In genomic region chr1:46421739-46422138, GRCh38 we compare ENCODE assay signal across 24 cellular contexts.
"Had no signal": no experiment of that assay in that cellular context is flagged by ENCODE, and none has a peak within 500 bp of the region (broad histone marks: within the 10 kb centered on the region; RNA-seq: fewer than 3 reads in every experiment).

No MANE protein-coding gene starts in this region.

- H3K27ac Mint-ChIP-seq: activated CD8-positive, alpha-beta memory T cell treated with anti-CD3 and anti-CD28 coated beads, Interleukin-2, amount 10 ng/mL, durations not matched to agents 7 days and 5 days; activated naive CD4-positive, alpha-beta T cell treated with anti-CD3 and anti-CD28 coated beads, Interleukin-2, amount 50 U/mL, for 72 hours; activated naive CD8-positive, alpha-beta T cell treated with anti-CD3 and anti-CD28 coated beads, Interleukin-2, amount 50 U/mL, for 24 hours; activated T-cell treated with anti-CD3 and anti-CD28 coated beads, Interleukin-2, amount 50 U/mL, for 24 hours; activated T-helper 1 cell treated with anti-CD3 and anti-CD28 coated beads, Interleukin-12 subunit alpha, Interleukin-12 subunit beta, Interleukin-2, Interleukin-4 antibody, amounts not matched to agents 30 ng/mL and 10 ng/mL and 1 ng/mL, durations not matched to agents 14 hours and 24 hours and 36 hours had no signal

- H3K4me3 ChIP-seq: ascending aorta, body of pancreas, Peyer's patch, SJSA1 had no signal

- H3K27ac ChIP-seq: ascending aorta, body of pancreas, Peyer's patch, RWPE1, SJSA1 had no signal

- H3K36me3 Mint-ChIP-seq: activated CD8-positive, alpha-beta memory T cell treated with anti-CD3 and anti-CD28 coated beads, Interleukin-2, amount 10 ng/mL, durations not matched to agents 7 days and 5 days; activated naive CD4-positive, alpha-beta T cell treated with anti-CD3 and anti-CD28 coated beads, Interleukin-2, amount 50 U/mL, for 72 hours had no signal

- ATAC-seq: activated CD8-positive, alpha-beta memory T cell treated with anti-CD3 and anti-CD28 coated beads, Interleukin-2, amount 10 ng/mL, durations not matched to agents 7 days and 5 days; activated naive CD4-positive, alpha-beta T cell treated with anti-CD3 and anti-CD28 coated beads, Interleukin-2, amount 50 U/mL, for 72 hours; activated naive CD8-positive, alpha-beta T cell treated with anti-CD3 and anti-CD28 coated beads, Interleukin-2, amount 50 U/mL, for 24 hours; body of pancreas; SK-N-SH treated with all-trans-retinoic acid at 6 μM for 48 hours had no signal

- H3K9me3 Mint-ChIP-seq: activated naive CD4-positive, alpha-beta T cell treated with anti-CD3 and anti-CD28 coated beads, Interleukin-2, amount 50 U/mL, for 72 hours; activated naive CD8-positive, alpha-beta T cell treated with anti-CD3 and anti-CD28 coated beads, Interleukin-2, amount 50 U/mL, for 24 hours; activated T-cell treated with anti-CD3 and anti-CD28 coated beads, Interleukin-2, amount 50 U/mL, for 24 hours; activated T-helper 1 cell treated with anti-CD3 and anti-CD28 coated beads, Interleukin-12 subunit alpha, Interleukin-12 subunit beta, Interleukin-2, Interleukin-4 antibody, amounts not matched to agents 30 ng/mL and 10 ng/mL and 1 ng/mL, durations not matched to agents 14 hours and 24 hours and 36 hours; central memory CD8-positive, alpha-beta T cell had no signal

- H3K4me1 Mint-ChIP-seq: activated naive CD8-positive, alpha-beta T cell treated with anti-CD3 and anti-CD28 coated beads, Interleukin-2, amount 50 U/mL, for 24 hours had no signal

- DNase-seq: activated CD4-positive, CD25-positive, alpha-beta regulatory T cell; activated CD8-positive, alpha-beta memory T cell treated with anti-CD3 and anti-CD28 coated beads, Interleukin-2, amount 10 ng/mL, durations not matched to agents 7 days and 5 days; activated effector memory CD4-positive, alpha-beta T cell treated with anti-CD3 and anti-CD28 coated beads, Interleukin-2, amount 50 U/mL, for 16 hours; activated naive CD4-positive, alpha-beta T cell treated with Interleukin-2 at 50 U/mL for 16 hours; activated naive CD8-positive, alpha-beta T cell treated with anti-CD3 and anti-CD28 coated beads, Interleukin-2, amount 50 U/mL, for 24 hours; activated T-cell treated with anti-CD3 and anti-CD28 coated beads, Interleukin-2, amount 50 U/mL, for 24 hours; amniotic stem cell; body of pancreas; Karpas-422; NCI-H1048; NCI-H146; NCI-H2081; NCI-H446; NCI-H524; Peyer's patch; Right ventricle myocardium superior; T1000 had no signal

- H3K4me1 ChIP-seq: ascending aorta, body of pancreas, Peyer's patch, SJSA1 had no signal

- H3K9me3 ChIP-seq: ascending aorta, body of pancreas, Peyer's patch, SJSA1 had no signal

- H3K36me3 ChIP-seq: ascending aorta, Peyer's patch, SJSA1 had no signal

- H3K4me3 Mint-ChIP-seq: activated CD8-positive, alpha-beta memory T cell treated with anti-CD3 and anti-CD28 coated beads, Interleukin-2, amount 10 ng/mL, durations not matched to agents 7 days and 5 days; activated naive CD8-positive, alpha-beta T cell treated with anti-CD3 and anti-CD28 coated beads, Interleukin-2, amount 50 U/mL, for 24 hours; activated T-cell treated with anti-CD3 and anti-CD28 coated beads, Interleukin-2, amount 50 U/mL, for 24 hours; activated T-helper 1 cell treated with anti-CD3 and anti-CD28 coated beads, Interleukin-12 subunit alpha, Interleukin-12 subunit beta, Interleukin-2, Interleukin-4 antibody, amounts not matched to agents 30 ng/mL and 10 ng/mL and 1 ng/mL, durations not matched to agents 14 hours and 24 hours and 36 hours had no signal

- H3K27me3 ChIP-seq: ascending aorta, Peyer's patch had no signal
